Comparison of ENCODE assay signal across 27 cellular contexts in the genomic region with DNA sequence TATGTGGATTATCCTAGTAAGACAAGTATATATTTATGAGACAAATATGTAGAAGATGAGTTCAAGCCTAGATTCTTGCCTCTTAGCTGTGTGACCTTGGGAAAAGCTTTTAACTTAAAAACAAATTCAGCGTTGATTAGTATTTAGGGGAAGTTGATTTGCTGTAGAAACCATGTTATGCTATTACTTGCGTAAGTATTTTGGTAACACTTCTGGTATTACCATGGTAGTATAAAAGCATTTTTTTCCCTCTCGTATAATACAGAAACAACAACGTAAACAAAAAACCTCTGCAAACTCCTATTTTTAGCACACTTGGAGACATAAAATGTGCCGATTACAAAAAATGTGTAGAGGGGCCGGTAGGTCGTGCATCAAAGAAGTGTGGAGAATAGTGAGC. TPM values are rescaled to one million over a fixed set of nuclear protein-coding genes. Genes with fewer than 3 reads are reported as not detected.
A peak's percentile ranks its signal among the peaks of the same experiment; 100 is the strongest.
DNase-seq lines count a peak whose midpoint lies in the region; ATAC-seq and TF ChIP-seq lines count a peak whose summit lies in the region.
"Had no signal": no experiment of that assay in that cellular context is flagged by ENCODE, and none has a peak within 500 bp of the region (broad histone marks: within the 10 kb centered on the region; RNA-seq: fewer than 3 reads in every experiment).

No MANE protein-coding gene starts in this region.

- WGBS in trophoblast cell (ENCODE audit: extremely low coverage, insufficient coverage, insufficient read length): no CpG with 5 or more reads among the region's 7 CpGs

- H3K9me3 ChIP-seq in lower lobe of right lung: no peaks in the 10 kb centered on the region
- H3K9me3 ChIP-seq in trophoblast cell (ENCODE audit: insufficient read depth, low read depth, low read length): no peaks in the 10 kb centered on the region
- H3K9me3 ChIP-seq: prostate gland, tibial nerve had no signal

- H3K4me3 ChIP-seq in lower lobe of right lung (no peak overlapping the region), trophoblast cell (ENCODE audit: low read depth, low read length) (no peak overlapping the region)
- H3K4me3 ChIP-seq: GM23338, K562, prostate gland, tibial nerve had no signal

- no peak overlapping the region for H2BK120ac ChIP-seq in trophoblast cell (ENCODE audit: insufficient read depth, low read length, poor library complexity)

- TF ChIP-seq CTCF in natural killer cell (IDR thresholded peaks at IDR 0.05) (no peak), endothelial cell (IDR thresholded peaks at IDR 0.05; ENCODE audit: unreplicated experiment) (no peak), lower lobe of right lung (IDR thresholded peaks at IDR 0.05) (no peak)

- H3K14ac ChIP-seq in trophoblast cell (ENCODE audit: low read length): no peak overlapping the region

- H2BK5ac ChIP-seq in trophoblast cell (ENCODE audit: low read depth, low read length, poor library complexity): no peak overlapping the region

- no peak overlapping the region for H3K23ac ChIP-seq in trophoblast cell (ENCODE audit: low read length)

- no peak overlapping the region for H3K4me2 ChIP-seq in trophoblast cell (ENCODE audit: low read length)

- H3K9me3 Mint-ChIP-seq in natural killer cell: no peaks in the 10 kb centered on the region
- H3K9me3 Mint-ChIP-seq in natural killer cell treated with Interleukin-12 subunit alpha and Interleukin-12 subunit beta and Interleukin-15 and Interleukin-18, amount 100 ng/mL, for 72 hours: no peaks in the 10 kb centered on the region
- no peaks in the 10 kb centered on the region for H3K9me3 Mint-ChIP-seq in endothelial cell (ENCODE audit: unreplicated experiment)
- H3K9me3 Mint-ChIP-seq in stimulated activated naive B cell treated with anti-CD40 and anti-IgM and Interleukin-4, amounts not matched to agents 10 μg/mL and 1 μg/mL and 100 μg/mL, for 72 hours: no peaks in the 10 kb centered on the region
- H3K9me3 Mint-ChIP-seq: activated naive CD4-positive, alpha-beta T cell treated with anti-CD3 and anti-CD28 coated beads, Interleukin-2, amount 50 U/mL, for 72 hours; GM23338 had no signal

- no peak overlapping the region for H4K91ac ChIP-seq in trophoblast cell (ENCODE audit: low read depth, low read length)

- H3K4me3 Mint-ChIP-seq in natural killer cell (peak overlapping the region; percentile 43), endothelial cell (ENCODE audit: unreplicated experiment) (no peak overlapping the region)
- no peak overlapping the region for H3K4me3 Mint-ChIP-seq in natural killer cell treated with Interleukin-12 subunit alpha and Interleukin-12 subunit beta and Interleukin-15 and Interleukin-18, amount 100 ng/mL, for 72 hours
- H3K4me3 Mint-ChIP-seq in stimulated activated naive B cell treated with anti-CD40 and anti-IgM and Interleukin-4, amounts not matched to agents 10 μg/mL and 1 μg/mL and 100 μg/mL, for 72 hours: no peak overlapping the region
- H3K4me3 Mint-ChIP-seq: GM23338 had no signal

- H3K27ac Mint-ChIP-seq in natural killer cell (peak overlapping the region; percentile 61 to 73), endothelial cell (ENCODE audit: unreplicated experiment) (peak overlapping the region; percentile 18)
- H3K27ac Mint-ChIP-seq in natural killer cell treated with Interleukin-12 subunit alpha and Interleukin-12 subunit beta and Interleukin-15 and Interleukin-18, amount 100 ng/mL, for 72 hours: no peak overlapping the region
- H3K27ac Mint-ChIP-seq in stimulated activated naive B cell treated with anti-CD40 and anti-IgM and Interleukin-4, amounts not matched to agents 10 μg/mL and 1 μg/mL and 100 μg/mL, for 72 hours: peak overlapping the region; percentile 10
- H3K27ac Mint-ChIP-seq: activated naive CD4-positive, alpha-beta T cell treated with anti-CD3 and anti-CD28 coated beads, Interleukin-2, amount 50 U/mL, for 72 hours; GM23338 had no signal

- H2AFZ ChIP-seq in trophoblast cell (ENCODE audit: insufficient read depth, low read length, poor library complexity): no peak overlapping the region
- H2AFZ ChIP-seq: GM23338 had no signal

- ATAC-seq in natural killer cell (peak in 1 of 3 donors; percentile 24), lower lobe of right lung (no peak), GM18868 (IDR thresholded peaks at IDR 0.05; ENCODE audit: unreplicated experiment) (no peak)
- ATAC-seq in natural killer cell treated with Interleukin-12 subunit alpha and Interleukin-12 subunit beta and Interleukin-15 and Interleukin-18, amount 100 ng/mL, for 72 hours: no peak
- ATAC-seq in stimulated activated naive B cell treated with anti-CD40 and anti-IgM and Interleukin-4, amounts not matched to agents 10 μg/mL and 1 μg/mL and 100 μg/mL, for 72 hours (replicated peaks): no peak
- ATAC-seq: activated naive CD4-positive, alpha-beta T cell treated with anti-CD3 and anti-CD28 coated beads, Interleukin-2, amount 50 U/mL, for 72 hours; GM23338; sciatic nerve had no signal

- DNase-seq in natural killer cell (no peak), MV-4-11 (lab: John Stamatoyannopoulos, UW) (peak; percentile 1), endothelial cell (ENCODE audit: low spot score) (no peak), lower lobe of right lung (no peak), trophoblast cell (no peak)
- DNase-seq in natural killer cell treated with Interleukin-12 subunit alpha and Interleukin-12 subunit beta and Interleukin-15 and Interleukin-18, amount 100 ng/mL, for 72 hours (ENCODE audit: low spot score): no peak
- no peak for DNase-seq in stimulated activated naive B cell treated with anti-CD40 and anti-IgM and Interleukin-4, amounts not matched to agents 10 μg/mL and 1 μg/mL and 100 μg/mL, for 72 hours
- DNase-seq: activated CD4-positive, alpha-beta T cell treated with anti-CD3 and anti-CD28 coated beads for 48 hours; activated effector memory CD4-positive, alpha-beta T cell treated with Interleukin-2 at 50 U/mL for 16 hours; activated T-cell treated with anti-CD3 and anti-CD28 coated beads for 4 hours; aorta; mesenchymal stem cell; NCI-H2029; occipital lobe; Right ventricle myocardium superior; stimulated activated CD4-positive, alpha-beta T cell treated with anti-CD3 and anti-CD28 coated beads, Interleukin-4, amount 100 ng/mL, for 1 hour; SW 1271; T-helper 9 cell had no signal

- H3K27me3 Mint-ChIP-seq in natural killer cell (ENCODE audit: low read depth in 2 of 2) (no peaks in the 10 kb centered on the region), endothelial cell (ENCODE audit: unreplicated experiment) (peaks cover 5% of the 10 kb centered on the region)
- H3K27me3 Mint-ChIP-seq in natural killer cell treated with Interleukin-12 subunit alpha and Interleukin-12 subunit beta and Interleukin-15 and Interleukin-18, amount 100 ng/mL, for 72 hours: no peaks in the 10 kb centered on the region
- no peaks in the 10 kb centered on the region for H3K27me3 Mint-ChIP-seq in stimulated activated naive B cell treated with anti-CD40 and anti-IgM and Interleukin-4, amounts not matched to agents 10 μg/mL and 1 μg/mL and 100 μg/mL, for 72 hours

- no peak overlapping the region for H4K8ac ChIP-seq in trophoblast cell (ENCODE audit: low read depth, low read length)

- H3K4me1 ChIP-seq in lower lobe of right lung (peaks cover 7% of the 10 kb centered on the region), trophoblast cell (ENCODE audit: control insufficient read depth in 1 of 2, insufficient read depth in 2 of 2, low read length in 2 of 2) (no peaks in the 10 kb centered on the region)
- H3K4me1 ChIP-seq: prostate gland had no signal

- no peak overlapping the region for H3K9ac ChIP-seq in trophoblast cell (ENCODE audit: low read length)

- no peak overlapping the region for H3K4ac ChIP-seq in trophoblast cell (ENCODE audit: low read depth, low read length)

- no peak overlapping the region for H3K18ac ChIP-seq in trophoblast cell (ENCODE audit: low read length)

- H2BK12ac ChIP-seq in trophoblast cell (ENCODE audit: low read length): no peak overlapping the region

- H3K27me3 ChIP-seq in lower lobe of right lung (ENCODE audit: low read depth) (no peaks in the 10 kb centered on the region), trophoblast cell (ENCODE audit: insufficient read depth, low read length) (no peaks in the 10 kb centered on the region)
- H3K27me3 ChIP-seq: tibial nerve had no signal

- peaks cover 31 to 32% of the 10 kb centered on the region in 2 donors for H3K4me1 Mint-ChIP-seq in natural killer cell
- peaks cover 42 to 43% of the 10 kb centered on the region in 2 donors for H3K4me1 Mint-ChIP-seq in natural killer cell treated with Interleukin-12 subunit alpha and Interleukin-12 subunit beta and Interleukin-15 and Interleukin-18, amount 100 ng/mL, for 72 hours (ENCODE audit: low read depth in 2 of 2)
- H3K4me1 Mint-ChIP-seq in endothelial cell (ENCODE audit: unreplicated experiment): peaks cover 2% of the 10 kb centered on the region
- H3K4me1 Mint-ChIP-seq in stimulated activated naive B cell treated with anti-CD40 and anti-IgM and Interleukin-4, amounts not matched to agents 10 μg/mL and 1 μg/mL and 100 μg/mL, for 72 hours: peaks cover 15 to 33% of the 10 kb centered on the region in 2 donors

- no peaks in the 10 kb centered on the region for H3K79me1 ChIP-seq in trophoblast cell (ENCODE audit: low read length)

- no peak overlapping the region for H4K12ac ChIP-seq in trophoblast cell (ENCODE audit: low read depth, low read length)

- H3K79me2 ChIP-seq in trophoblast cell (ENCODE audit: control insufficient read depth, insufficient read depth, low read length, poor library complexity): peaks cover 6% of the 10 kb centered on the region

- H3K36me3 ChIP-seq in lower lobe of right lung: no peaks in the 10 kb centered on the region
- no peaks in the 10 kb centered on the region for H3K36me3 ChIP-seq in trophoblast cell (ENCODE audit: control insufficient read depth in 1 of 2, insufficient read depth in 2 of 2, low read length in 2 of 2)
- H3K36me3 ChIP-seq: prostate gland, tibial nerve had no signal

- H2AK5ac ChIP-seq in trophoblast cell (ENCODE audit: low read length): no peak overlapping the region

- no peak overlapping the region for H3K27ac ChIP-seq in lower lobe of right lung
- H3K27ac ChIP-seq in trophoblast cell (ENCODE audit: low read depth, low read length): no peak overlapping the region
- H3K27ac ChIP-seq: epithelial cell of prostate, prostate gland, tibial nerve, VCaP had no signal

- intact Hi-C loops in natural killer cell (cut with micrococcal nuclease): no loop called here
- intact Hi-C loops in lower lobe of right lung (cut with DNase I): no loop called here

- H3K36me3 Mint-ChIP-seq in natural killer cell: no peaks in the 10 kb centered on the region
- H3K36me3 Mint-ChIP-seq in natural killer cell treated with Interleukin-12 subunit alpha and Interleukin-12 subunit beta and Interleukin-15 and Interleukin-18, amount 100 ng/mL, for 72 hours: no peaks in the 10 kb centered on the region
- peaks cover 3% of the 10 kb centered on the region for H3K36me3 Mint-ChIP-seq in endothelial cell (ENCODE audit: low read depth, unreplicated experiment)
- H3K36me3 Mint-ChIP-seq in stimulated activated naive B cell treated with anti-CD40 and anti-IgM and Interleukin-4, amounts not matched to agents 10 μg/mL and 1 μg/mL and 100 μg/mL, for 72 hours: peaks cover 6 to 7% of the 10 kb centered on the region in 2 donors
- H3K36me3 Mint-ChIP-seq: activated naive CD4-positive, alpha-beta T cell treated with anti-CD3 and anti-CD28 coated beads, Interleukin-2, amount 50 U/mL, for 72 hours had no signal

RNA-seq across cellular contexts. Expression of gene STAG2, which starts 33.2 kb away (rescaled TPM):
- total RNA-seq in natural killer cell: 10 to 100 TPM; 91.7 to 97.2 (median 92.4) TPM
- total RNA-seq in natural killer cell treated with Interleukin-12 subunit alpha and Interleukin-12 subunit beta and Interleukin-15 and Interleukin-18, amount 100 ng/mL, for 72 hours: 10 to 100 TPM; 89.4 to 96.9 TPM
- 57.6 TPM for total RNA-seq in endothelial cell (ENCODE audit: unreplicated experiment)
- 88.2 TPM for total RNA-seq in lower lobe of right lung
- 42.8 and 42.9 TPM in 2 replicates for polyA plus RNA-seq in trophoblast cell (2013)

Comparison
In these comparisons a context has a peak if more than half of its experiments do, and no peak if none do; other contexts are left out.
1. H3K27ac Mint-ChIP-seq: peak in natural killer cell (2 of 2), endothelial cell (single experiment) and stimulated activated naive B cell treated with anti-CD40 and anti-IgM and Interleukin-4, amounts not matched to agents 10 μg/mL and 1 μg/mL and 100 μg/mL, for 72 hours (single experiment); none in natural killer cell treated with Interleukin-12 subunit alpha and Interleukin-12 subunit beta and Interleukin-15 and Interleukin-18, amount 100 ng/mL, for 72 hours (0 of 2).